Comparison of ENCODE assay signal across 20 cellular contexts in genomic region chr18:42258301-42258965, GRCh38.
"Had no signal": no experiment of that assay in that cellular context is flagged by ENCODE, and none has a peak within 500 bp of the region (broad histone marks: within the 10 kb centered on the region; RNA-seq: fewer than 3 reads in every experiment).

No MANE protein-coding gene starts in this region.

- H3K27ac ChIP-seq: heart right ventricle, lower lobe of right lung, sigmoid colon, stomach, suprapubic skin, tibial nerve had no signal

- DNase-seq: activated gamma-delta T cell treated with Interleukin-2 at 50 U/mL for 16 hours; activated T-cell treated with anti-CD3 and anti-CD28 coated beads, Interleukin-2, amount 50 U/mL, for 1 hour; anterior cingulate cortex; caudate nucleus; effector CD4-positive, alpha-beta T cell; heart right ventricle; kidney; lower lobe of right lung; naive B cell; nucleus accumbens; posterior cingulate gyrus; sigmoid colon; stimulated activated CD4-positive, alpha-beta T cell treated with anti-CD3 and anti-CD28 coated beads, Interleukin-15, amount 100 ng/mL, for 24 hours; stomach had no signal

- H3K4me3 ChIP-seq: heart right ventricle, lower lobe of right lung, sigmoid colon, smooth muscle cell, stomach, suprapubic skin, tibial nerve had no signal

- H3K27me3 ChIP-seq: heart right ventricle, sigmoid colon, stomach, suprapubic skin, tibial nerve had no signal

- H3K4me1 ChIP-seq: heart right ventricle, lower lobe of right lung, sigmoid colon, stomach had no signal

- H3K36me3 ChIP-seq: heart right ventricle, lower lobe of right lung, sigmoid colon, stomach, suprapubic skin, tibial nerve had no signal

- H3K9me3 ChIP-seq: lower lobe of right lung, sigmoid colon, suprapubic skin had no signal

- ATAC-seq: heart right ventricle; left lobe of liver; lower lobe of right lung; stimulated activated memory B cell treated with anti-CD40 and anti-IgM and Interleukin-4, amounts not matched to agents 10 μg/mL and 1 μg/mL and 100 μg/mL, for 72 hours; WTC11 had no signal
